Comparison of ENCODE assay signal across 6 cellular contexts in genomic region chr19:48715276-48715675, GRCh38. TPM values are rescaled to one million over a fixed set of nuclear protein-coding genes. Genes with fewer than 3 reads are reported as not detected.
DNase-seq lines count a peak whose midpoint lies in the region; TF ChIP-seq lines count a peak whose summit lies in the region.

No MANE protein-coding gene starts in this region.

- H3K36me3 ChIP-seq in tibial artery = no peaks in the 10 kb centered on the region

- H3K4me3 Mint-ChIP-seq in activated naive CD4-positive, alpha-beta T cell treated with anti-CD3 and anti-CD28 coated beads for 36 hours = peak overlapping the region; percentile 86

- no peak for DNase-seq in activated naive CD4-positive, alpha-beta T cell treated with anti-CD3 and anti-CD28 coated beads for 36 hours
- no peak for DNase-seq in activated naive CD4-positive, alpha-beta T cell (lab: John Stamatoyannopoulos, UW)
- no peak for DNase-seq in fibroblast of the aortic adventitia (ENCODE audit: low read depth)
- DNase-seq in tibial artery = no peak
- no peak for DNase-seq in NCI-H146 treated with DMSO at 0.1 percent for 48 hours (lab: John Stamatoyannopoulos, UW; ENCODE audit: unreplicated experiment)
- DNase-seq in NCI-H2227 (lab: John Stamatoyannopoulos, UW; ENCODE audit: unreplicated experiment) = no peak

- H3K27ac ChIP-seq in tibial artery = peak overlapping the region; percentile 74 to 82

- no peaks in the 10 kb centered on the region for H3K9me3 ChIP-seq in tibial artery

- H3K4me3 ChIP-seq in fibroblast of the aortic adventitia (ENCODE audit: low read depth, low read length) = peak overlapping the region; percentile 69
- peak overlapping the region in 1 of 2 donors; percentile 73 for H3K4me3 ChIP-seq in tibial artery

- no peaks in the 10 kb centered on the region for H3K27me3 ChIP-seq in tibial artery

- intact Hi-C loops in activated naive CD4-positive, alpha-beta T cell treated with anti-CD3 and anti-CD28 coated beads for 36 hours (cut with micrococcal nuclease) = loop anchor here (2.0 kb wide), 2 partner anchors 68 to 78 kb away; partner anchors contain the start of genes CA11 and DBP
- intact Hi-C loops in tibial artery (cut with DNase I; ENCODE audit: low total_unique reads) = no loop called here

- no peaks in the 10 kb centered on the region for H3K27me3 Mint-ChIP-seq in activated naive CD4-positive, alpha-beta T cell treated with anti-CD3 and anti-CD28 coated beads for 36 hours (ENCODE audit: low read depth)

- H3K36me3 Mint-ChIP-seq in activated naive CD4-positive, alpha-beta T cell treated with anti-CD3 and anti-CD28 coated beads for 36 hours (ENCODE audit: low read depth) = peaks cover 3% of the 10 kb centered on the region

- peaks cover 12% of the 10 kb centered on the region for H3K4me1 Mint-ChIP-seq in activated naive CD4-positive, alpha-beta T cell treated with anti-CD3 and anti-CD28 coated beads for 36 hours (ENCODE audit: low read depth)

- TF ChIP-seq CTCF in fibroblast of the aortic adventitia (IDR thresholded peaks at IDR 0.05; ENCODE audit: insufficient read depth, low read length) (no peak), tibial artery (IDR thresholded peaks at IDR 0.05) (no peak)

- no peak overlapping the region for H3K27ac Mint-ChIP-seq in activated naive CD4-positive, alpha-beta T cell treated with anti-CD3 and anti-CD28 coated beads for 36 hours

- peaks cover 4% of the 10 kb centered on the region for H3K9me3 Mint-ChIP-seq in activated naive CD4-positive, alpha-beta T cell treated with anti-CD3 and anti-CD28 coated beads for 36 hours

- H3K4me1 ChIP-seq in tibial artery = peaks cover 4 to 59% (median 48%) of the 10 kb centered on the region in 4 donors

- CTCF ChIA-PET in activated naive CD4-positive, alpha-beta T cell treated with anti-CD3 and anti-CD28 coated beads for 36 hours (lab: Charles Lee) = interaction anchor here (0.5 to 2.9 kb wide), 2 partner anchors 40 to 1552 kb away, joined by 3 to 13 read pairs; no protein-coding TSS in a partner anchor

RNA-seq across cellular contexts. Expression of gene MAMSTR, which starts 4.2 kb away (rescaled TPM):
- total RNA-seq in activated naive CD4-positive, alpha-beta T cell treated with anti-CD3 and anti-CD28 coated beads for 36 hours = under 1 TPM; 0.44 to 0.57 TPM
- 2.5 and 8.0 TPM in 2 replicates for total RNA-seq in fibroblast of the aortic adventitia (ENCODE audit: low replicate concordance)

RNA-seq across cellular contexts. Expression of gene FUT2, which starts 19.5 kb away (rescaled TPM):
- total RNA-seq in activated naive CD4-positive, alpha-beta T cell treated with anti-CD3 and anti-CD28 coated beads for 36 hours = not detected
- total RNA-seq in fibroblast of the aortic adventitia (ENCODE audit: low replicate concordance) = not detected in 2 replicates

RNA-seq across cellular contexts. Expression of gene RASIP1, which starts 25.1 kb away (rescaled TPM):
- total RNA-seq in activated naive CD4-positive, alpha-beta T cell treated with anti-CD3 and anti-CD28 coated beads for 36 hours = under 1 TPM in 1 of 2 experiments, not detected in 1; 0.17 TPM
- 0.16 and 0.45 TPM in 2 replicates for total RNA-seq in fibroblast of the aortic adventitia (ENCODE audit: low replicate concordance)

RNA-seq across cellular contexts. Expression of gene IZUMO1, which starts 31.4 kb away (rescaled TPM):
- not detected for total RNA-seq in activated naive CD4-positive, alpha-beta T cell treated with anti-CD3 and anti-CD28 coated beads for 36 hours
- total RNA-seq in fibroblast of the aortic adventitia (ENCODE audit: low replicate concordance) = not detected in 2 replicates

RNA-seq across cellular contexts. Expression of gene FUT1, which starts 37.2 kb away (rescaled TPM):
- total RNA-seq in activated naive CD4-positive, alpha-beta T cell treated with anti-CD3 and anti-CD28 coated beads for 36 hours = under 1 TPM; 0.07 to 0.12 TPM
- under 0.01 TPM in 1 of 2 replicates, not detected in the other for total RNA-seq in fibroblast of the aortic adventitia (ENCODE audit: low replicate concordance)
